In the genomic region with DNA sequence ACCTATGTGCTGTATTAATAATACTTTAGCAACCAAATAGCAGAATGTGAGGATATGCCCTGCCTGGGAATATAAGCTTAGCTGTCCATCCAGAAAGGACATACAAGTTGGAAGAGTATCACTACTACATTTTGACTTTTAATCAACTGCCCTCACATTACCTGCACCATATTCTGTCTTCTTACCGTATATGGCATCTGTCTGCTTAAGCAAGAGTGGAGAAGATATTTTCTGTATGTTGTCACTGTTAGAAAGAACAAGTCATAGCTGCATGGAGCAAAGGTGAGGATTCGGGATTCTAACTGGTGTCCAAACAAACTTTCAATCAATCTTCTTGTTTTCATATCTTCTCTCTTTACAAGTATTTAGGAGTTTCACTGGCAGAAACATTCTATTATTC, we compare ENCODE assay signal across 4 cellular contexts.
TF ChIP-seq lines count a peak whose summit lies in the region.

No MANE protein-coding gene starts in this region.

TF ChIP-seq in A549, 52 proteins besides CTCF, POLR2A, EP300 and RAD21:
- no peak for TF ChIP-seq HOXA7 (CRISPR knock-in tag; IDR thresholded peaks at IDR 0.05)
- no peak for TF ChIP-seq RCOR1 (IDR thresholded peaks at IDR 0.05; ENCODE audit: low read depth, low read length)
- no peak for TF ChIP-seq FOSB (CRISPR knock-in tag; IDR thresholded peaks at IDR 0.05)
- TF ChIP-seq RARB (CRISPR knock-in tag; IDR thresholded peaks at IDR 0.05) = no peak
- TF ChIP-seq FOSL2 (IDR thresholded peaks at IDR 0.05) = no peak
- no peak for TF ChIP-seq FOSL2 (CRISPR knock-in tag; IDR thresholded peaks at IDR 0.05)
- TF ChIP-seq ZC3H11A (IDR thresholded peaks at IDR 0.05) = no peak

TF ChIP-seq in GM23338, 12 proteins besides CTCF, POLR2A, EP300 and RAD21 (continues in another document):
- TF ChIP-seq, protein P1, sequence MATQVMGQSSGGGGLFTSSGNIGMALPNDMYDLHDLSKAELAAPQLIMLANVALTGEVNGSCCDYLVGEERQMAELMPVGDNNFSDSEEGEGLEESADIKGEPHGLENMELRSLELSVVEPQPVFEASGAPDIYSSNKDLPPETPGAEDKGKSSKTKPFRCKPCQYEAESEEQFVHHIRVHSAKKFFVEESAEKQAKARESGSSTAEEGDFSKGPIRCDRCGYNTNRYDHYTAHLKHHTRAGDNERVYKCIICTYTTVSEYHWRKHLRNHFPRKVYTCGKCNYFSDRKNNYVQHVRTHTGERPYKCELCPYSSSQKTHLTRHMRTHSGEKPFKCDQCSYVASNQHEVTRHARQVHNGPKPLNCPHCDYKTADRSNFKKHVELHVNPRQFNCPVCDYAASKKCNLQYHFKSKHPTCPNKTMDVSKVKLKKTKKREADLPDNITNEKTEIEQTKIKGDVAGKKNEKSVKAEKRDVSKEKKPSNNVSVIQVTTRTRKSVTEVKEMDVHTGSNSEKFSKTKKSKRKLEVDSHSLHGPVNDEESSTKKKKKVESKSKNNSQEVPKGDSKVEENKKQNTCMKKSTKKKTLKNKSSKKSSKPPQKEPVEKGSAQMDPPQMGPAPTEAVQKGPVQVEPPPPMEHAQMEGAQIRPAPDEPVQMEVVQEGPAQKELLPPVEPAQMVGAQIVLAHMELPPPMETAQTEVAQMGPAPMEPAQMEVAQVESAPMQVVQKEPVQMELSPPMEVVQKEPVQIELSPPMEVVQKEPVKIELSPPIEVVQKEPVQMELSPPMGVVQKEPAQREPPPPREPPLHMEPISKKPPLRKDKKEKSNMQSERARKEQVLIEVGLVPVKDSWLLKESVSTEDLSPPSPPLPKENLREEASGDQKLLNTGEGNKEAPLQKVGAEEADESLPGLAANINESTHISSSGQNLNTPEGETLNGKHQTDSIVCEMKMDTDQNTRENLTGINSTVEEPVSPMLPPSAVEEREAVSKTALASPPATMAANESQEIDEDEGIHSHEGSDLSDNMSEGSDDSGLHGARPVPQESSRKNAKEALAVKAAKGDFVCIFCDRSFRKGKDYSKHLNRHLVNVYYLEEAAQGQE (IDR thresholded peaks at IDR 0.05; ENCODE audit: unreplicated experiment) = no peak
- TF ChIP-seq ZNF331 (CRISPR knock-in tag; IDR thresholded peaks at IDR 0.05; ENCODE audit: low read depth) = no peak
- no peak for TF ChIP-seq CREB1 (CRISPR knock-in tag; IDR thresholded peaks at IDR 0.05; ENCODE audit: low read depth)
- no peak for TF ChIP-seq EZH2 (IDR thresholded peaks at IDR 0.05; ENCODE audit: low read depth, unreplicated experiment)
- TF ChIP-seq NANOG (IDR thresholded peaks at IDR 0.05; ENCODE audit: borderline replicate concordance) = no peak

TF ChIP-seq in H1, 55 proteins besides CTCF, POLR2A, EP300 and RAD21:
- TF ChIP-seq SUZ12 (IDR thresholded peaks at IDR 0.05; ENCODE audit: low read length) (no peak), JUN (IDR thresholded peaks at IDR 0.05; ENCODE audit: low read depth, low read length) (no peak), BCL11A (IDR thresholded peaks at IDR 0.05; ENCODE audit: low read depth in 2 of 2, low read length in 2 of 2) (no peak), RBBP5 (IDR thresholded peaks at IDR 0.05; ENCODE audit: borderline replicate concordance, low read depth, low read length) (no peak), SP4 (IDR thresholded peaks at IDR 0.05; ENCODE audit: low read length) (no peak), USF2 (IDR thresholded peaks at IDR 0.05; ENCODE audit: low read length) (no peak), BACH1 (IDR thresholded peaks at IDR 0.05; ENCODE audit: low read length) (no peak), ATF2 (IDR thresholded peaks at IDR 0.05; ENCODE audit: low read length) (no peak), TEAD4 (IDR thresholded peaks at IDR 0.05; ENCODE audit: low read depth, low read length) (no peak), SP2 (IDR thresholded peaks at IDR 0.05; ENCODE audit: low read length) (no peak), CTBP2 (IDR thresholded peaks at IDR 0.05; ENCODE audit: borderline replicate concordance, insufficient read depth, insufficient read length, low read length) (no peak), SIRT6 (IDR thresholded peaks at IDR 0.05; ENCODE audit: low read length) (no peak)

TF ChIP-seq in GM12891, 5 proteins besides CTCF, POLR2A, EP300 and RAD21:
- no peak for TF ChIP-seq PAX5 (IDR thresholded peaks at IDR 0.05; ENCODE audit: insufficient read depth, low read length, severe bottlenecking)
- TF ChIP-seq POU2F2 (IDR thresholded peaks at IDR 0.05; ENCODE audit: low read depth, low read length) = no peak
- TF ChIP-seq POLR2AphosphoS5 (IDR thresholded peaks at IDR 0.05; ENCODE audit: low read depth, low read length) = no peak
- TF ChIP-seq SPI1 (IDR thresholded peaks at IDR 0.05; ENCODE audit: low read depth, low read length) = no peak
- TF ChIP-seq TAF1 (IDR thresholded peaks at IDR 0.05; ENCODE audit: low read depth, low read length) = no peak
